ENCODE assay signal across 21 cellular contexts in genomic region chr7:136026209-136026608, GRCh38.
"Had no signal": no experiment of that assay in that cellular context is flagged by ENCODE, and none has a peak within 500 bp of the region (broad histone marks: within the 10 kb centered on the region; RNA-seq: fewer than 3 reads in every experiment).

No MANE protein-coding gene starts in this region.

- H3K4me3 Mint-ChIP-seq: dendritic cell treated with granulocyte-macrophage colony-stimulating factor and Interleukin-4, amounts not matched to agents 40 ng/mL and 50 ng/mL, for 4 days; effector memory CD8-positive, alpha-beta T cell; endodermal cell; memory B cell had no signal

- H3K27me3 ChIP-seq: colonic mucosa, esophagus squamous epithelium, gastrocnemius medialis, heart right ventricle, left lung had no signal

- H3K4me1 Mint-ChIP-seq: endodermal cell had no signal

- H3K9me3 Mint-ChIP-seq: dendritic cell treated with granulocyte-macrophage colony-stimulating factor and Interleukin-4, amounts not matched to agents 40 ng/mL and 50 ng/mL, for 4 days; effector memory CD8-positive, alpha-beta T cell; endodermal cell had no signal

- H3K27ac ChIP-seq: colonic mucosa, esophagus squamous epithelium, gastrocnemius medialis, heart right ventricle, left lung, lower lobe of right lung had no signal

- DNase-seq: colonic mucosa; cortex of kidney; effector CD8-positive, alpha-beta T cell; effector memory CD8-positive, alpha-beta T cell; endodermal cell; erythroblast; esophagus squamous epithelium; foreskin fibroblast; foreskin melanocyte; gastrocnemius medialis; glutamatergic neuron; head of caudate nucleus; heart right ventricle; hippocampal formation; left cardiac atrium; left lung; left ventricle myocardium superior; lower lobe of right lung; midbrain had no signal

- H3K27me3 Mint-ChIP-seq: effector memory CD8-positive, alpha-beta T cell; memory B cell had no signal

- H3K4me1 ChIP-seq: colonic mucosa, gastrocnemius medialis, heart right ventricle, left lung, lower lobe of right lung had no signal

- H3K4me3 ChIP-seq: colonic mucosa, esophagus squamous epithelium, gastrocnemius medialis, heart right ventricle, left lung, lower lobe of right lung had no signal

- H3K36me3 ChIP-seq: colonic mucosa, esophagus squamous epithelium, gastrocnemius medialis, heart right ventricle, left lung, lower lobe of right lung had no signal

- H3K9me3 ChIP-seq: colonic mucosa, esophagus squamous epithelium, gastrocnemius medialis, heart right ventricle, left lung, lower lobe of right lung had no signal

- H3K27ac Mint-ChIP-seq: dendritic cell treated with granulocyte-macrophage colony-stimulating factor and Interleukin-4, amounts not matched to agents 40 ng/mL and 50 ng/mL, for 4 days; effector memory CD8-positive, alpha-beta T cell; endodermal cell; memory B cell had no signal
